In genomic region chr1:84365225-84366221, GRCh38 we compare ENCODE assay signal across 8 cellular contexts. TPM values are rescaled to one million over a fixed set of nuclear protein-coding genes. Genes with fewer than 3 reads are reported as not detected.
DNase-seq lines count a peak whose midpoint lies in the region; ATAC-seq, FAIRE-seq and TF ChIP-seq lines count a peak whose summit lies in the region.

No MANE protein-coding gene starts in this region.

- TF ChIP-seq POLR2A in K562 (conservative IDR thresholded peaks at IDR 0.05): no peak

- ATAC-seq in K562 (peak; percentile 81), HG03354 (IDR thresholded peaks at IDR 0.05; ENCODE audit: poor library complexity, severe bottlenecking, unreplicated experiment) (no peak), HG02981 (IDR thresholded peaks at IDR 0.05; ENCODE audit: unreplicated experiment) (no peak)
- peak; percentile 96 to 98 for ATAC-seq in natural killer cell treated with Interleukin-12 subunit alpha and Interleukin-12 subunit beta and Interleukin-15 and Interleukin-18, amount 100 ng/mL, for 72 hours

- no peak overlapping the region for H3K9ac ChIP-seq in K562 (ENCODE audit: insufficient read depth in 1 of 2, low read depth in 2 of 2, low read length in 2 of 2)

- in situ Hi-C loops in K562 (cut with MboI): no loop called here

- peak overlapping the region; percentile 71 for H2AFZ ChIP-seq in K562 (ENCODE audit: low read depth, low read length)

- peak in 1 of 2 experiments; percentile 29; a peak in 1 of 4 replicates for TF ChIP-seq RAD21 in K562 (CRISPR knock-in tag; conservative IDR thresholded peaks at IDR 0.05 in 1 of 2, IDR thresholded peaks at IDR 0.05 in 1 of 2)

- no peaks in the 10 kb centered on the region for H3K27me3 Mint-ChIP-seq in natural killer cell treated with Interleukin-12 subunit alpha and Interleukin-12 subunit beta and Interleukin-15 and Interleukin-18, amount 100 ng/mL, for 72 hours

- peaks cover 25 to 27% of the 10 kb centered on the region in 2 donors for H3K4me1 Mint-ChIP-seq in natural killer cell treated with Interleukin-12 subunit alpha and Interleukin-12 subunit beta and Interleukin-15 and Interleukin-18, amount 100 ng/mL, for 72 hours (ENCODE audit: low read depth in 2 of 2)

- no peaks in the 10 kb centered on the region for H3K9me3 ChIP-seq in MG63
- no peaks in the 10 kb centered on the region for H3K9me3 ChIP-seq in K562 (replicated peaks; ENCODE audit: control insufficient read depth, insufficient read depth, low read depth, low read length)

- H3K4me3 ChIP-seq in MG63: no peak overlapping the region
- H3K4me3 ChIP-seq in K562: no peak overlapping the region

- no peaks in the 10 kb centered on the region for H3K79me2 ChIP-seq in K562 (ENCODE audit: control insufficient read depth, insufficient read depth, low read length)

- no peaks in the 10 kb centered on the region for H3K9me3 Mint-ChIP-seq in natural killer cell treated with Interleukin-12 subunit alpha and Interleukin-12 subunit beta and Interleukin-15 and Interleukin-18, amount 100 ng/mL, for 72 hours

- peak; percentile 80 for FAIRE-seq in K562 (lab: Jason Lieb, UNC)

- H3K27ac Mint-ChIP-seq in natural killer cell treated with Interleukin-12 subunit alpha and Interleukin-12 subunit beta and Interleukin-15 and Interleukin-18, amount 100 ng/mL, for 72 hours: peak overlapping the region; percentile 71 to 73

- no peaks in the 10 kb centered on the region for H4K20me1 ChIP-seq in K562 (replicated peaks; ENCODE audit: control insufficient read depth, insufficient read depth, low read length)

- CTCF ChIA-PET in K562 (lab: Yijun Ruan, JAX; ENCODE audit: low intra/inter-chr PET ratio): no interaction called here

- H3K36me3 Mint-ChIP-seq in natural killer cell treated with Interleukin-12 subunit alpha and Interleukin-12 subunit beta and Interleukin-15 and Interleukin-18, amount 100 ng/mL, for 72 hours: no peaks in the 10 kb centered on the region

- intact Hi-C loops in K562 (cut with micrococcal nuclease): no loop called here

- no peak for TF ChIP-seq EP300 in K562 (IDR thresholded peaks at IDR 0.05; ENCODE audit: low read length)

- peak overlapping the region; percentile 55; the same call in 2 of the 3 replicates for H3K27ac ChIP-seq in K562 (ENCODE audit: extremely low read depth, low read depth, low read length)

- POLR2A ChIA-PET in K562 (lab: Yijun Ruan, JAX): interaction anchor here (0.9 kb wide), 1 partner anchor 11 kb away, joined by 3 read pairs; no protein-coding TSS in a partner anchor

- TF ChIP-seq CTCF in K562 (IDR thresholded peaks at IDR 0.05 in 2 of 3, conservative IDR thresholded peaks at IDR 0.05 in 1 of 3; ENCODE audit: insufficient read depth in 2 of 3, low read depth in 1 of 3, low read length in 3 of 3): no peak

- peaks cover 0 to 14% of the 10 kb centered on the region in 2 experiments; a peak in 2 of 5 replicates for H3K4me1 ChIP-seq in K562 (replicated peaks in 1 of 2; ENCODE audit: control insufficient read depth in 2 of 2, insufficient read depth in 2 of 2, low read length in 2 of 2)

- peak overlapping the region; percentile 44 for H3K4me3 Mint-ChIP-seq in natural killer cell treated with Interleukin-12 subunit alpha and Interleukin-12 subunit beta and Interleukin-15 and Interleukin-18, amount 100 ng/mL, for 72 hours

- H3K36me3 ChIP-seq in MG63 (no peaks in the 10 kb centered on the region), K562 (ENCODE audit: control insufficient read depth, insufficient read depth, low read length) (no peaks in the 10 kb centered on the region)

- peak overlapping the region; percentile 5; the same call in 1 of the 2 replicates for H3K4me2 ChIP-seq in K562 (ENCODE audit: insufficient read depth, low read length)

- H3K27me3 ChIP-seq in MG63: no peaks in the 10 kb centered on the region
- no peaks in the 10 kb centered on the region; a peak in 1 of 5 replicates for H3K27me3 ChIP-seq in K562 (ENCODE audit: control insufficient read depth in 2 of 2, insufficient read depth in 2 of 2, low read length in 2 of 2)

- no TSS peak for BruUV-seq in K562 (replicated peaks; lab: Mats Ljungman, UMichigan)

- 24% methylated on average over 3 of the region's 3 CpGs for WGBS in K562 (ENCODE audit: insufficient coverage, low coverage, missing lambda C conversion rate)

- DNase-seq in EL (peak; percentile 99), MG63 (peak; percentile 72), K562 (ENCODE audit: extremely low read depth in 1 of 4, low spot score in 3 of 4) (peak; percentile 27 to 68 (median 32)), RPMI8226 (no peak), NCI-H128 (lab: John Stamatoyannopoulos, UW; ENCODE audit: unreplicated experiment) (no peak)
- peak; percentile 74 for DNase-seq in natural killer cell treated with Interleukin-12 subunit alpha and Interleukin-12 subunit beta and Interleukin-15 and Interleukin-18, amount 100 ng/mL, for 72 hours (ENCODE audit: low spot score)

- no peaks in the 10 kb centered on the region for H3K9me1 ChIP-seq in K562 (ENCODE audit: control insufficient read depth, insufficient read depth, low read length)

TF ChIP-seq in K562, 482 proteins besides CTCF, POLR2A, EP300 and RAD21 (continues in another document):
- TF ChIP-seq FOS (IDR thresholded peaks at IDR 0.05; ENCODE audit: extremely low read depth, insufficient read length) (peak; percentile 67), SMARCE1 (IDR thresholded peaks at IDR 0.05) (peak; percentile 72; the same call in 1 of the 2 replicates), ZNF592 (IDR thresholded peaks at IDR 0.05) (0 out of 2 replicates have a peak, but pooled peaks have one; percentile 31), TEAD4 (IDR thresholded peaks at IDR 0.05; ENCODE audit: low read length) (0 out of 2 replicates have a peak, but pooled peaks have one; percentile 10), TEAD4 (CRISPR knock-in tag; IDR thresholded peaks at IDR 0.05; ENCODE audit: borderline replicate concordance) (no peak), SPI1 (IDR thresholded peaks at IDR 0.05; ENCODE audit: borderline replicate concordance, low read depth, low read length) (0 out of 2 replicates have a peak, but pooled peaks have one; percentile 29), GTF2E2 (tag; IDR thresholded peaks at IDR 0.05) (no peak), RBM22 (IDR thresholded peaks at IDR 0.05; ENCODE audit: low read depth, low read length, poor library complexity, severe bottlenecking) (no peak)

RNA-seq across cellular contexts. Expression of gene DNASE2B, which starts 32.8 kb away (rescaled TPM):
- not detected in 2 replicates for total RNA-seq in MG63 (2014; rRNA removed; shearing (Covaris generic); ENCODE audit: low replicate concordance)
- not detected in 2 replicates for total RNA-seq in K562 (2011; cell fraction: chromatin; rRNA removed; ENCODE audit: low replicate concordance)
- not detected in 2 replicates for total RNA-seq in K562 (2011; cell fraction: nucleolus; rRNA removed)
- total RNA-seq in K562 (2011; cell fraction: nucleoplasm; rRNA removed): not detected in 2 replicates
- not detected in 2 replicates for total RNA-seq in K562 (2014; rRNA removed)
- not detected in 2 replicates for total RNA-seq in K562 (2014; rRNA removed; fragmentation: Illumina TruSeq; extraction: Trizol)
- total RNA-seq in K562 (2015; rRNA removed; fragmentation: Illumina TruSeq; extraction: Trizol): not detected in 2 replicates
- total RNA-seq in K562 (2021): not detected in 2 replicates
- polyA plus RNA-seq in K562 (2011; rRNA removed): not detected in 2 replicates
- not detected in 2 replicates for polyA plus RNA-seq in K562 (2011; cell fraction: cytosol; rRNA removed)
- polyA plus RNA-seq in K562 (2011; cell fraction: nucleus; rRNA removed): not detected in 2 replicates
- polyA plus RNA-seq in K562 (2012): not detected in 2 replicates
- not detected in 2 replicates for polyA plus RNA-seq in K562 (2014; fragmentation: Illumina TruSeq; extraction: Trizol)
- polyA plus RNA-seq in K562 (2014; fragmentation: Nextera tagmentation; extraction: Ambion mirVana): not detected
- not detected in 2 replicates for polyA plus RNA-seq in K562 (2014; rRNA removed)
- polyA minus RNA-seq in K562 (2011; rRNA and poly(A)+ RNA removed): not detected in 2 replicates
- polyA minus RNA-seq in K562 (2011; cell fraction: cytosol; rRNA and poly(A)+ RNA removed): not detected in 2 replicates
- polyA minus RNA-seq in K562 (2011; cell fraction: nucleus; rRNA and poly(A)+ RNA removed): not detected in 2 replicates
- not detected for total RNA-seq in natural killer cell treated with Interleukin-12 subunit alpha and Interleukin-12 subunit beta and Interleukin-15 and Interleukin-18, amount 100 ng/mL, for 72 hours

Comparison
In these comparisons a context has a peak if more than half of its experiments do, and no peak if none do; other contexts are left out.
1. DNase-seq: peak in EL (single experiment), MG63 (single experiment), K562 (4 of 4) and natural killer cell treated with Interleukin-12 subunit alpha and Interleukin-12 subunit beta and Interleukin-15 and Interleukin-18, amount 100 ng/mL, for 72 hours (single experiment); none in RPMI8226 (single experiment) and NCI-H128 (single experiment).
2. ATAC-seq: peak in K562 (single experiment) and natural killer cell treated with Interleukin-12 subunit alpha and Interleukin-12 subunit beta and Interleukin-15 and Interleukin-18, amount 100 ng/mL, for 72 hours (2 of 2); none in HG03354 (single experiment) and HG02981 (single experiment).